ENCODE assay signal across 14 cellular contexts in the genomic region with DNA sequence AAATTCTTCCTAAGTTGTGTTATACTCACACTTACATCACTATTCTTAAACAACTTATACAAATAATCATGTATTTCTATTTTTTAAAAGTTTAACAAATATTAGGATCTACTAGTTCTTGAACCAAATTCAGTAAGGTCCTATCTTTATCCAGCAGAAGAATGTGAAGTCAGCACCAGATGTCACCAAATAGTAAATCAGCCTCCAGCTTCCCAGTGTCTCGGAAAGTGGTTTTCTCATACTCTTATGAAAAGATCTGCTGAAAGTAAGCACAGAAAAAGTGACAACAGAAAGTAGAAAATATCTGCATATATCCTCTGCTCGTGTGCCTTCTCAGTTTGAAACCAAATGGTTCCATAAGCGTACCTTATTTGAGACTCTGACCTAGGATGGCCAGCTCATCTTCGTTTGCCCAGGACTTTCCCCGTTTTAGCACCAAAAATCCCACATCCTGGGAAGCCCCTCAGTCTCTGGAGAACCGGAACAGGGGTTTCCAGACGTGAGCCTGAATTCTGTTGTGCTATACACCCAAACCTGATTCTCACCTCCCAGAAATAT.
A peak's percentile ranks its signal among the peaks of the same experiment; 100 is the strongest.
DNase-seq lines count a peak whose midpoint lies in the region; ATAC-seq and TF ChIP-seq lines count a peak whose summit lies in the region.
"Had no signal": no experiment of that assay in that cellular context is flagged by ENCODE, and none has a peak within 500 bp of the region (broad histone marks: within the 10 kb centered on the region; RNA-seq: fewer than 3 reads in every experiment).

No MANE protein-coding gene starts in this region.

- in situ Hi-C loops in GM13977 (cut with MboI; ENCODE audit: low pct_unique_long_range_greater_than_20kb, low sequenced_read_pairs, unreplicated experiment), result loop anchor here (25.0 kb wide), 1 partner anchor 882 kb away; no protein-coding TSS in a partner anchor

- DNase-seq in GM13977 (ENCODE audit: low spot score) (peak; percentile 6), mesothelial cell of epicardium (ENCODE audit: low spot score in 2 of 2, unreplicated experiment in 2 of 2) (no peak), NCI-H2029 (lab: John Stamatoyannopoulos, UW) (no peak), NCI-H2107 (lab: John Stamatoyannopoulos, UW) (no peak), globus pallidus (ENCODE audit: low spot score) (no peak), CD14-positive monocyte (ENCODE audit: low spot score) (no peak)
- DNase-seq: C1 segment of cervical spinal cord, NCI-H526 treated with DMSO at 0.1 percent for 48 hours, spleen had no signal

- H3K9me3 Mint-ChIP-seq in mesothelial cell of epicardium (peaks cover 13% of the 10 kb centered on the region), CD14-positive monocyte (peaks cover 0 to 2% (median 0%) of the 10 kb centered on the region in 7 donors)
- H3K9me3 Mint-ChIP-seq: activated T-cell treated with anti-CD3 and anti-CD28 coated beads, Interleukin-2, amount 50 U/mL, for 72 hours had no signal

- ATAC-seq in GM19452 (IDR thresholded peaks at IDR 0.05; ENCODE audit: unreplicated experiment) (peak; percentile 29), HG03432 (IDR thresholded peaks at IDR 0.05; ENCODE audit: unreplicated experiment) (peak; percentile 33)
- ATAC-seq: naive thymus-derived CD8-positive, alpha-beta T cell had no signal

- H3K27me3 Mint-ChIP-seq in mesothelial cell of epicardium (ENCODE audit: low read depth) (no peaks in the 10 kb centered on the region), CD14-positive monocyte (ENCODE audit: low read depth in 3 of 3) (peaks cover 2 to 3% (median 2%) of the 10 kb centered on the region in 3 donors)
- H3K27me3 Mint-ChIP-seq: T-helper 17 cell had no signal

- H3K36me3 Mint-ChIP-seq in mesothelial cell of epicardium (peaks cover 3% of the 10 kb centered on the region), CD14-positive monocyte (no peaks in the 10 kb centered on the region)
- H3K36me3 Mint-ChIP-seq: naive thymus-derived CD8-positive, alpha-beta T cell had no signal

- H3K4me1 Mint-ChIP-seq in mesothelial cell of epicardium (peaks cover 48% of the 10 kb centered on the region), CD14-positive monocyte (no peaks in the 10 kb centered on the region)
- H3K4me1 Mint-ChIP-seq: naive thymus-derived CD8-positive, alpha-beta T cell had no signal

- peak overlapping the region; percentile 88 for H3K27ac Mint-ChIP-seq in mesothelial cell of epicardium
- no peak overlapping the region for H3K27ac Mint-ChIP-seq in CD14-positive monocyte
- H3K27ac Mint-ChIP-seq: activated T-cell treated with anti-CD3 and anti-CD28 coated beads, Interleukin-2, amount 50 U/mL, for 72 hours; naive thymus-derived CD8-positive, alpha-beta T cell; T-helper 17 cell had no signal

- intact Hi-C loops in CD14-positive monocyte (cut with micrococcal nuclease), result loop anchor here (10.0 kb wide), 2 partner anchors 235 to 265 kb away; no protein-coding TSS in a partner anchor

- H3K4me3 Mint-ChIP-seq in mesothelial cell of epicardium (no peak overlapping the region), CD14-positive monocyte (no peak overlapping the region)
- H3K4me3 Mint-ChIP-seq: activated T-cell treated with anti-CD3 and anti-CD28 coated beads, Interleukin-2, amount 50 U/mL, for 72 hours; naive thymus-derived CD8-positive, alpha-beta T cell; T-helper 17 cell had no signal

- no peak for TF ChIP-seq CTCF in GM13977 (IDR thresholded peaks at IDR 0.05; ENCODE audit: extremely low read depth, insufficient read depth, missing control alignments)
- TF ChIP-seq CTCF in mesothelial cell of epicardium (IDR thresholded peaks at IDR 0.05; ENCODE audit: unreplicated experiment), result no peak
- no peak for TF ChIP-seq CTCF in CD14-positive monocyte (IDR thresholded peaks at IDR 0.05)
